8 cellular contexts compared by ENCODE assay signal in the genomic region with DNA sequence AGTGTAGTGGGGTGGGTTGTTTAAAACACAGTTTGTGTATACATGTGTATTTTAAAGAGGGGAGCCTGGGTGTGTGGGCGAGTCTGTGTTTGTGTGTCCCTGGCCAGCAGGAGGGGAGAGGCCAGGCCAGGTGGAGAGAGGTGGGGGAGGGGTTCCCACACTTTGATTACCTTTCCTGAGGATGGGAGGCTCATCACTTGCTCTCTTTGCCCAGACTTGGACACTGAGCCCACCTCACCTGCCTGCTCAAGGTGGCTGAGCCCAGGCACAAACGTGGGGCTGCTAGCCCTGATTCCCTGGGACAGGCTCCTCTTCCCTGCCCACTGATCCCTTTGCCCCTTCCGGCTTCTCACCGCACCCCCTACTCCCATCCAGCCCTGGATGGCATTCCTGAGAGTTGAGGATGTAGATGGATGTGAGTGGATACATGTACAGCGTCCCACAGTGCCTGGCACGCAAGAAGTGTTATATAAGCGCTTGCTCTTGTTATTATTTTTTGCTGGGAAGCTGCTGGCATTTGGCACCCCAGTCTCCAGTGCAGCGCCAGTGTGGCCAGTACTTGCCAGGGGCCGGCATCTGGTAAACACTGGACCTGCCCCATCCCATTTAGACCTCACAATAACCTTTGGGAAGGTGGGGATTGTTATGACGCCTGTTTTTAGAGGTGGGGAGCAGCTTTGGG. TPM values are rescaled to one million over a fixed set of nuclear protein-coding genes. Genes with fewer than 3 reads are reported as not detected.
A peak's percentile ranks its signal among the peaks of the same experiment; 100 is the strongest.
DNase-seq lines count a peak whose midpoint lies in the region; ATAC-seq and TF ChIP-seq lines count a peak whose summit lies in the region.

No MANE protein-coding gene starts in this region.

- H3K36me3 Mint-ChIP-seq in activated CD4-positive, alpha-beta memory T cell treated with anti-CD3 and anti-CD28 coated beads, Interleukin-2, amount 10 ng/mL, durations not matched to agents 7 days and 5 days (ENCODE audit: low read depth), result peaks cover 23% of the 10 kb centered on the region

- peak overlapping the region; percentile 77 for H3K4me2 ChIP-seq in hepatocyte
- peak overlapping the region; percentile 98 for H3K4me2 ChIP-seq in smooth muscle cell

- peak in 2 of 3 experiments; percentile 44 to 48 for DNase-seq in NCI-H1417 (lab: John Stamatoyannopoulos, UW)
- DNase-seq in NCI-H1417 treated with DMSO at 0.1 percent for 48 hours (lab: John Stamatoyannopoulos, UW), result no peak
- no peak for DNase-seq in activated CD4-positive, alpha-beta memory T cell treated with anti-CD3 and anti-CD28 coated beads, Interleukin-2, amount 10 ng/mL, durations not matched to agents 7 days and 5 days
- DNase-seq in hepatocyte (ENCODE audit: low spot score), result peak; percentile 28
- DNase-seq in smooth muscle cell (lab: John Stamatoyannopoulos, UW; ENCODE audit: unreplicated experiment), result no peak
- no peak for DNase-seq in SIG-M5 (lab: John Stamatoyannopoulos, UW)

- H2AFZ ChIP-seq in hepatocyte, result no peak overlapping the region
- H2AFZ ChIP-seq in smooth muscle cell (ENCODE audit: low read depth), result no peak overlapping the region

- H3F3A ChIP-seq in smooth muscle cell (ENCODE audit: low read depth), result peaks cover 17% of the 10 kb centered on the region

- peak overlapping the region; percentile 99 for H3K27ac Mint-ChIP-seq in activated CD4-positive, alpha-beta memory T cell treated with anti-CD3 and anti-CD28 coated beads, Interleukin-2, amount 10 ng/mL, durations not matched to agents 7 days and 5 days

- no peaks in the 10 kb centered on the region for H3K27me3 Mint-ChIP-seq in activated CD4-positive, alpha-beta memory T cell treated with anti-CD3 and anti-CD28 coated beads, Interleukin-2, amount 10 ng/mL, durations not matched to agents 7 days and 5 days

- TF ChIP-seq CTCF in hepatocyte (IDR thresholded peaks at IDR 0.05; ENCODE audit: poor library complexity) (no peak), smooth muscle cell (IDR thresholded peaks at IDR 0.05; ENCODE audit: borderline replicate concordance, insufficient read depth, poor library complexity, severe bottlenecking) (no peak)

- POLR2A ChIA-PET in activated CD4-positive, alpha-beta memory T cell treated with anti-CD3 and anti-CD28 coated beads, Interleukin-2, amount 10 ng/mL, durations not matched to agents 7 days and 5 days (lab: Charles Lee), result no interaction called here

- WGBS in hepatocyte (ENCODE audit: low lambda C conversion rate, missing lambda C conversion rate), result 81% methylated on average over 10 of the region's 10 CpGs
- 63% methylated on average over 10 of the region's 10 CpGs for WGBS in smooth muscle cell (ENCODE audit: low lambda C conversion rate)

- H3K79me2 ChIP-seq in hepatocyte, result peaks cover 34% of the 10 kb centered on the region
- H3K79me2 ChIP-seq in smooth muscle cell (ENCODE audit: low read depth), result peaks cover 31% of the 10 kb centered on the region

- H3K27me3 ChIP-seq in hepatocyte (no peaks in the 10 kb centered on the region), smooth muscle cell (ENCODE audit: low read depth) (no peaks in the 10 kb centered on the region)

- H3K4me1 ChIP-seq in hepatocyte (ENCODE audit: insufficient read depth), result peaks cover 23% of the 10 kb centered on the region
- peaks cover 24% of the 10 kb centered on the region for H3K4me1 ChIP-seq in smooth muscle cell (ENCODE audit: low read depth)

- H3K9me3 Mint-ChIP-seq in activated CD4-positive, alpha-beta memory T cell treated with anti-CD3 and anti-CD28 coated beads, Interleukin-2, amount 10 ng/mL, durations not matched to agents 7 days and 5 days, result no peaks in the 10 kb centered on the region

- H3K27ac ChIP-seq in hepatocyte (peak overlapping the region; percentile 100), smooth muscle cell (ENCODE audit: low read depth) (peak overlapping the region; percentile 100)

- peak overlapping the region; percentile 99 for H3K9ac ChIP-seq in smooth muscle cell (ENCODE audit: low read depth)

- CTCF ChIA-PET in activated CD4-positive, alpha-beta memory T cell treated with anti-CD3 and anti-CD28 coated beads, Interleukin-2, amount 10 ng/mL, durations not matched to agents 7 days and 5 days (lab: Charles Lee), result no interaction called here

- H3K9me3 ChIP-seq in hepatocyte (ENCODE audit: low read depth) (no peaks in the 10 kb centered on the region), smooth muscle cell (replicated peaks; ENCODE audit: low read depth) (no peaks in the 10 kb centered on the region)

- peaks cover 28% of the 10 kb centered on the region for H3K4me1 Mint-ChIP-seq in activated CD4-positive, alpha-beta memory T cell treated with anti-CD3 and anti-CD28 coated beads, Interleukin-2, amount 10 ng/mL, durations not matched to agents 7 days and 5 days

- peak overlapping the region; percentile 96 for H3K4me3 Mint-ChIP-seq in activated CD4-positive, alpha-beta memory T cell treated with anti-CD3 and anti-CD28 coated beads, Interleukin-2, amount 10 ng/mL, durations not matched to agents 7 days and 5 days

- peaks cover 31% of the 10 kb centered on the region for H4K20me1 ChIP-seq in hepatocyte (ENCODE audit: insufficient read depth, poor library complexity, severe bottlenecking)
- peaks cover 44% of the 10 kb centered on the region for H4K20me1 ChIP-seq in smooth muscle cell (ENCODE audit: low read depth)

- H3K9me2 ChIP-seq in hepatocyte (replicated peaks; ENCODE audit: insufficient read depth), result no peaks in the 10 kb centered on the region

- H3K36me3 ChIP-seq in hepatocyte (replicated peaks; ENCODE audit: insufficient read depth, low read depth) (no peaks in the 10 kb centered on the region), smooth muscle cell (ENCODE audit: low read depth) (no peaks in the 10 kb centered on the region)

- ATAC-seq in GM19395 (IDR thresholded peaks at IDR 0.05; ENCODE audit: unreplicated experiment), result no peak
- ATAC-seq in GM18511 (IDR thresholded peaks at IDR 0.05; ENCODE audit: unreplicated experiment), result no peak

- H3K4me3 ChIP-seq in hepatocyte (peak overlapping the region; percentile 56), smooth muscle cell (peak overlapping the region; percentile 95)

RNA-seq across cellular contexts. Expression of a gene that starts 2.7 kb away (rescaled TPM):
- total RNA-seq in activated CD4-positive, alpha-beta memory T cell treated with anti-CD3 and anti-CD28 coated beads, Interleukin-2, amount 10 ng/mL, durations not matched to agents 7 days and 5 days, result 10 to 100 TPM; 36.5 to 37.5 TPM
- total RNA-seq in hepatocyte (58.9 and 60.9 TPM in 2 replicates), smooth muscle cell (32.0 and 38.0 TPM in 2 replicates)
- polyA plus RNA-seq in hepatocyte (159 and 183 TPM in 2 replicates), smooth muscle cell (112 and 117 TPM in 2 replicates)

RNA-seq across cellular contexts. Expression of a gene that starts 39.8 kb away (rescaled TPM):
- total RNA-seq in activated CD4-positive, alpha-beta memory T cell treated with anti-CD3 and anti-CD28 coated beads, Interleukin-2, amount 10 ng/mL, durations not matched to agents 7 days and 5 days, result 10 to 100 TPM; 30.3 to 32.3 TPM
- total RNA-seq in hepatocyte (24.5 and 29.5 TPM in 2 replicates), smooth muscle cell (36.6 and 45.8 TPM in 2 replicates)
- polyA plus RNA-seq in hepatocyte (39.1 and 46.2 TPM in 2 replicates), smooth muscle cell (47.4 and 64.3 TPM in 2 replicates)

Comparison
In these comparisons a context has a peak if more than half of its experiments do, and no peak if none do; other contexts are left out.
1. DNase-seq: peak in NCI-H1417 (2 of 3) and hepatocyte (single experiment); none in NCI-H1417 treated with DMSO at 0.1 percent for 48 hours (single experiment), activated CD4-positive, alpha-beta memory T cell treated with anti-CD3 and anti-CD28 coated beads, Interleukin-2, amount 10 ng/mL, durations not matched to agents 7 days and 5 days (single experiment), smooth muscle cell (single experiment) and SIG-M5 (single experiment).